ENCODE assay signal across 17 cellular contexts in the genomic region with DNA sequence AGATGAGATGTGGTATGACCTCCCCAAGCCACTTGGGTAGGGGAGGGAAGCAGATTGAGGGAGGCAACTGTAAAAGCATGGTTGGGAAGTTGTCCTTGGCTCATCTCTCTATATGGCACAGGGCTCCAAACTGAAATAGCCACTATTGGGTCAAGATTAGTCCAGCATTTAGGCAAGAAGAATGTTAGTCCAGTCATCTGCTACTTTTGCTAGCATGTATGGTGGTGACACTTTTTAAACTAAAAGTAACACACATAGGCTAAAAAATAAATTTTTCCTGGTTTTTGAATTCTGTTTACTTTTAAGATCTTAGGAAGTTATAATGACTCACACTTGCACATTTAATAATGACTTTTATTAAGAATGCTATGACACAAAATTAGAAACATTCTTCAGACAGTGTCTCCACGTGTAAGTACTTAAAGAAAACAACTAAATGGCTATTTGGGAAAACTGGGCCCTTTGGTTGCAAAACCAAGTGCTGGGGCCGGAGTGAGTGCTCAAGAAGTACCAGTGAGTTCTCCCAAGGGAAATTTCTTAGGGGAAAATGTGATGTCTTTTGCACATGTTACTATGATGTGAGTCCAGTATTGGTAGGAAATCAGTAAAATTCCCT.
DNase-seq lines count a peak whose midpoint lies in the region; ATAC-seq, FAIRE-seq and TF ChIP-seq lines count a peak whose summit lies in the region.
"Had no signal": no experiment of that assay in that cellular context is flagged by ENCODE, and none has a peak within 500 bp of the region (broad histone marks: within the 10 kb centered on the region; RNA-seq: fewer than 3 reads in every experiment).

No MANE protein-coding gene starts in this region.

- H4K12ac ChIP-seq in trophoblast cell (ENCODE audit: low read depth, low read length) = no peak overlapping the region

- H3K23ac ChIP-seq in trophoblast cell (ENCODE audit: low read length) = no peak overlapping the region

- peak overlapping the region; percentile 35 for H2BK5ac ChIP-seq in trophoblast cell (ENCODE audit: low read depth, low read length, poor library complexity)

- peaks cover 2% of the 10 kb centered on the region for H3K79me2 ChIP-seq in trophoblast cell (ENCODE audit: control insufficient read depth, insufficient read depth, low read length, poor library complexity)

- FAIRE-seq in RCC 7860 (lab: Jason Lieb, UNC) = no peak
- FAIRE-seq: GM12878 had no signal

- H3K9ac ChIP-seq in trophoblast cell (ENCODE audit: low read length) = no peak overlapping the region

- peak overlapping the region; percentile 11 for H2AK5ac ChIP-seq in trophoblast cell (ENCODE audit: low read length)

- H4K91ac ChIP-seq in trophoblast cell (ENCODE audit: low read depth, low read length) = peak overlapping the region; percentile 74

- TF ChIP-seq CTCF in HFFc6 (IDR thresholded peaks at IDR 0.05) (no peak), chondrocyte (IDR thresholded peaks at IDR 0.05) (no peak)

- peaks cover 37% of the 10 kb centered on the region for H3K79me1 ChIP-seq in trophoblast cell (ENCODE audit: low read length)

- H3K27me3 ChIP-seq in trophoblast cell (ENCODE audit: insufficient read depth, low read length) = no peaks in the 10 kb centered on the region
- H3K27me3 ChIP-seq: sigmoid colon, stomach had no signal

- peaks cover 60% of the 10 kb centered on the region for H3K4me1 Mint-ChIP-seq in HFFc6 (ENCODE audit: low read depth)
- peaks cover 54% of the 10 kb centered on the region for H3K4me1 Mint-ChIP-seq in chondrocyte (ENCODE audit: low read depth)

- peak overlapping the region; percentile 75 for H2BK12ac ChIP-seq in trophoblast cell (ENCODE audit: low read length)

- no CpG with 5 or more reads among the region's 2 CpGs for WGBS in trophoblast cell (ENCODE audit: extremely low coverage, insufficient coverage, insufficient read length)

- H3K27ac ChIP-seq in trophoblast cell (ENCODE audit: low read depth, low read length) = peak overlapping the region; percentile 55

- no peak overlapping the region for H2AFZ ChIP-seq in trophoblast cell (ENCODE audit: insufficient read depth, low read length, poor library complexity)

- H4K8ac ChIP-seq in trophoblast cell (ENCODE audit: low read depth, low read length) = no peak overlapping the region

- no peak overlapping the region for H3K4me3 ChIP-seq in trophoblast cell (ENCODE audit: low read depth, low read length)
- H3K4me3 ChIP-seq: GM12878, sigmoid colon, stomach had no signal

- H3K9me3 Mint-ChIP-seq in HFFc6 (no peaks in the 10 kb centered on the region), chondrocyte (ENCODE audit: low read depth) (no peaks in the 10 kb centered on the region)
- H3K9me3 Mint-ChIP-seq: dendritic cell treated with granulocyte-macrophage colony-stimulating factor and Interleukin-4, amounts not matched to agents 40 ng/mL and 50 ng/mL, for 4 days; WTC11 had no signal

- DNase-seq in AG08395 (ENCODE audit: low spot score) (peak; percentile 5), HFFc6 (no peak), chondrocyte (ENCODE audit: low spot score) (no peak), trophoblast cell (no peak), RCC 7860 (ENCODE audit: low spot score) (no peak)
- DNase-seq: amygdala, NCI-H1930, NCI-H510A treated with DMSO at 0.1 percent for 48 hours, sigmoid colon, stomach, SW 1271 had no signal

- peak overlapping the region; percentile 36 for H3K18ac ChIP-seq in trophoblast cell (ENCODE audit: low read length)

- H3K27ac Mint-ChIP-seq in HFFc6 (peak overlapping the region; percentile 4; the same call in 1 of the 2 replicates), chondrocyte (ENCODE audit: unreplicated experiment) (peak overlapping the region; percentile 19)
- H3K27ac Mint-ChIP-seq: dendritic cell treated with granulocyte-macrophage colony-stimulating factor and Interleukin-4, amounts not matched to agents 40 ng/mL and 50 ng/mL, for 4 days; WTC11 had no signal

- no peak overlapping the region for H2BK120ac ChIP-seq in trophoblast cell (ENCODE audit: insufficient read depth, low read length, poor library complexity)

- H3K9me3 ChIP-seq in trophoblast cell (ENCODE audit: insufficient read depth, low read depth, low read length) = no peaks in the 10 kb centered on the region
- H3K9me3 ChIP-seq: sigmoid colon, stomach had no signal

- H3K36me3 ChIP-seq in trophoblast cell (ENCODE audit: control insufficient read depth in 1 of 2, insufficient read depth in 2 of 2, low read length in 2 of 2) = peaks cover 0 to 2% of the 10 kb centered on the region in 2 experiments
- H3K36me3 ChIP-seq: sigmoid colon, stomach had no signal

- H3K27me3 Mint-ChIP-seq in HFFc6 (ENCODE audit: insufficient read depth) = peaks cover 2% of the 10 kb centered on the region; the same call in 1 of the 2 replicates
- H3K27me3 Mint-ChIP-seq in chondrocyte (ENCODE audit: low read depth) = no peaks in the 10 kb centered on the region
- H3K27me3 Mint-ChIP-seq: dendritic cell treated with granulocyte-macrophage colony-stimulating factor and Interleukin-4, amounts not matched to agents 40 ng/mL and 50 ng/mL, for 4 days had no signal

- no peak for ATAC-seq in HG03520 (IDR thresholded peaks at IDR 0.05; ENCODE audit: unreplicated experiment)
- ATAC-seq in GM21423 (IDR thresholded peaks at IDR 0.05; ENCODE audit: unreplicated experiment) = no peak
- ATAC-seq in HG03108 (IDR thresholded peaks at IDR 0.05; ENCODE audit: unreplicated experiment) = no peak
- ATAC-seq: WTC11 had no signal

- H3K4ac ChIP-seq in trophoblast cell (ENCODE audit: low read depth, low read length) = no peak overlapping the region

- no peak overlapping the region for H3K4me2 ChIP-seq in trophoblast cell (ENCODE audit: low read length)

- H3K4me1 ChIP-seq in trophoblast cell (ENCODE audit: control insufficient read depth in 1 of 2, insufficient read depth in 2 of 2, low read length in 2 of 2) = peaks cover 36 to 44% of the 10 kb centered on the region in 2 experiments
- H3K4me1 ChIP-seq: sigmoid colon had no signal

- H3K4me3 Mint-ChIP-seq in HFFc6 (no peak overlapping the region), chondrocyte (ENCODE audit: unreplicated experiment) (no peak overlapping the region)
- H3K4me3 Mint-ChIP-seq: dendritic cell treated with granulocyte-macrophage colony-stimulating factor and Interleukin-4, amounts not matched to agents 40 ng/mL and 50 ng/mL, for 4 days; WTC11 had no signal

- no peaks in the 10 kb centered on the region for H3K36me3 Mint-ChIP-seq in HFFc6 (ENCODE audit: low read depth)
- no peaks in the 10 kb centered on the region for H3K36me3 Mint-ChIP-seq in chondrocyte (ENCODE audit: low read depth)
- H3K36me3 Mint-ChIP-seq: WTC11 had no signal

- peak overlapping the region; percentile 19 for H3K14ac ChIP-seq in trophoblast cell (ENCODE audit: low read length)
